Comparison of ENCODE assay signal across 1 cellular context in genomic region chr22:41799486-41800347, GRCh38.
TF ChIP-seq lines count a peak whose summit lies in the region.

No MANE protein-coding gene starts in this region.

TF ChIP-seq in HepG2, 621 proteins besides CTCF, POLR2A, EP300 and RAD21 (continued from another document and continues in another):
- TF ChIP-seq ZBTB40 (IDR thresholded peaks at IDR 0.05) (no peak), ZBTB40 (CRISPR knock-in tag; IDR thresholded peaks at IDR 0.05) (0 out of 2 replicates have a peak, but pooled peaks have one; percentile 20), ZBED4 (CRISPR knock-in tag; IDR thresholded peaks at IDR 0.05; ENCODE audit: borderline replicate concordance) (no peak), NFE2 (CRISPR knock-in tag; IDR thresholded peaks at IDR 0.05) (no peak), ZNF580 (CRISPR knock-in tag; IDR thresholded peaks at IDR 0.05; ENCODE audit: borderline replicate concordance, low read depth) (no peak), ZNF430 (CRISPR knock-in tag; IDR thresholded peaks at IDR 0.05) (peak; percentile 11; the same call in 1 of the 2 replicates), HOXA9 (CRISPR knock-in tag; IDR thresholded peaks at IDR 0.05; ENCODE audit: borderline replicate concordance) (0 out of 2 replicates have a peak, but pooled peaks have one; percentile 30), ZUFSP (CRISPR knock-in tag; IDR thresholded peaks at IDR 0.05; ENCODE audit: borderline replicate concordance) (no peak), ZNF598 (CRISPR knock-in tag; IDR thresholded peaks at IDR 0.05; ENCODE audit: borderline replicate concordance) (peak; percentile 28; the same call in 1 of the 2 replicates), ZXDC (CRISPR knock-in tag; IDR thresholded peaks at IDR 0.05) (0 out of 2 replicates have a peak, but pooled peaks have one; percentile 17), CSRNP1 (CRISPR knock-in tag; IDR thresholded peaks at IDR 0.05) (peak; percentile 63; the same call in 1 of the 2 replicates), TCF7L2 (IDR thresholded peaks at IDR 0.05; ENCODE audit: low read depth, low read length) (no peak), ELF1 (CRISPR knock-in tag; IDR thresholded peaks at IDR 0.05) (no peak), ARNTL (CRISPR knock-in tag; IDR thresholded peaks at IDR 0.05) (peak; percentile 50; the same call in 1 of the 2 replicates), ZNF660 (CRISPR knock-in tag; IDR thresholded peaks at IDR 0.05; ENCODE audit: borderline replicate concordance, low read depth) (no peak), REL (CRISPR knock-in tag; conservative IDR thresholded peaks at IDR 0.05) (0 out of 2 replicates have a peak, but pooled peaks have one; percentile 29), GLMP (CRISPR knock-in tag; IDR thresholded peaks at IDR 0.05; ENCODE audit: borderline replicate concordance) (no peak), TAF15 (IDR thresholded peaks at IDR 0.05; ENCODE audit: low read depth, low read length, poor library complexity, severe bottlenecking) (no peak), ZNF782 (CRISPR knock-in tag; IDR thresholded peaks at IDR 0.05; ENCODE audit: borderline replicate concordance) (no peak; the same call in 1 of the 2 replicates), SRSF1 (optimal IDR thresholded peaks at IDR 0.05; ENCODE audit: low read depth, low read length) (no peak), ZNF703 (CRISPR knock-in tag; IDR thresholded peaks at IDR 0.05; ENCODE audit: borderline replicate concordance) (no peak), SNAPC2 (CRISPR knock-in tag; IDR thresholded peaks at IDR 0.05) (peak; percentile 19; the same call in 1 of the 2 replicates), ZNF10 (CRISPR knock-in tag; IDR thresholded peaks at IDR 0.05; ENCODE audit: borderline replicate concordance, low read depth) (no peak), NR1H2 (CRISPR knock-in tag; IDR thresholded peaks at IDR 0.05; ENCODE audit: borderline replicate concordance, low read depth) (no peak), ZNF552 (CRISPR knock-in tag; IDR thresholded peaks at IDR 0.05; ENCODE audit: borderline replicate concordance) (no peak), HBP1 (CRISPR knock-in tag; IDR thresholded peaks at IDR 0.05; ENCODE audit: low read depth) (no peak), TSC22D2 (CRISPR knock-in tag; IDR thresholded peaks at IDR 0.05; ENCODE audit: borderline replicate concordance) (peak; percentile 46; the same call in 1 of the 2 replicates), SNAI1 (CRISPR knock-in tag; IDR thresholded peaks at IDR 0.05; ENCODE audit: borderline replicate concordance) (no peak), ASH2L (IDR thresholded peaks at IDR 0.05; ENCODE audit: insufficient read length, low read depth, low read length) (no peak), ZNF564 (CRISPR knock-in tag; IDR thresholded peaks at IDR 0.05) (peak; percentile 51; the same call in 1 of the 2 replicates), SIX1 (CRISPR knock-in tag; IDR thresholded peaks at IDR 0.05; ENCODE audit: borderline replicate concordance) (no peak), CBX5 (CRISPR knock-in tag; IDR thresholded peaks at IDR 0.05; ENCODE audit: borderline replicate concordance) (no peak)
